In the genomic region with DNA sequence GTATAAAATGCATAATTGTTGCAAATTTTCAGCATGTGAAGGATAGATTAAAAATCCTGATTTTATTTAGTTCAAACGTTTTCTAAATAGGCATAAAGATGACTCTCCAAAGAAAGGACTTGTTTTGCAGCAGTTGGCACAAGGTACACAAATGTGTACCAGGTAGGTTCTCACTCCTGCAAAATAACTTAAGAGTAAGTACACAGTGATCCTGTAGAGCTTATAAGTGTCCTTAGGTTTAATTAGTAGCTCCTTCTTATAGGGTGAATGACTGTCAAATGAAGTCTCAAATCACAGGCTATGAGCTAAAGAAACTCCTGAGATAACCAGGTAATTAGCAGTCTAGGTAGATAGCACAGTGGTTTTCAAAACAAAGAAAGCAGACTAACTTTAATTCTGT, we compare ENCODE assay signal across 32 cellular contexts.
"Had no signal": no experiment of that assay in that cellular context is flagged by ENCODE, and none has a peak within 500 bp of the region (broad histone marks: within the 10 kb centered on the region; RNA-seq: fewer than 3 reads in every experiment).

No MANE protein-coding gene starts in this region.

- H3K27me3 ChIP-seq: body of pancreas, esophagus muscularis mucosa, foreskin keratinocyte, gastrocnemius medialis, heart left ventricle had no signal

- H3K4me1 Mint-ChIP-seq: activated B cell treated with CpG ODN at 0.5 μM for 24 hours; activated T-helper 17 cell treated with anti-CD3 and anti-CD28 coated beads, Interleukin-2, amount 50 U/mL, for 72 hours; T-helper 17 cell had no signal

- H3K36me3 ChIP-seq: esophagus muscularis mucosa, gastrocnemius medialis, heart left ventricle, WERI-Rb-1 had no signal

- DNase-seq: activated B cell treated with CpG ODN at 0.5 μM for 24 hours; activated CD4-positive, alpha-beta T cell treated with anti-CD3 and anti-CD28 coated beads for 48 hours; activated CD4-positive, alpha-beta T cell treated with anti-CD3 and anti-CD28 coated beads, Interleukin-2, amount 50 U/mL, for 1 hour; activated CD4-positive, alpha-beta T cell treated with anti-CD3 and anti-CD28 coated beads, Interleukin-2, amount 50 U/mL, for 48 hours; activated CD8-positive, alpha-beta memory T cell treated with anti-CD3 and anti-CD28 coated beads for 24 hours; activated CD8-positive, alpha-beta T cell treated with anti-CD3 and anti-CD28 coated beads for 36 hours; activated effector memory CD4-positive, alpha-beta T cell treated with Interleukin-2 at 50 U/mL for 16 hours; activated gamma-delta T cell treated with Interleukin-2 at 50 U/mL for 16 hours; activated naive CD4-positive, alpha-beta T cell treated with anti-CD3 and anti-CD28 coated beads, Interleukin-2, amount 50 U/mL, for 16 hours; activated naive CD4-positive, alpha-beta T cell treated with Interleukin-2 at 50 U/mL for 16 hours; activated T-cell treated with anti-CD3 and anti-CD28 coated beads, Interleukin-2, amount 50 U/mL, for 4 hours; amygdala; aorta; body of pancreas; caudate nucleus; cortex of kidney; dermis blood vessel endothelial cell; effector CD4-positive, alpha-beta T cell; effector memory CD8-positive, alpha-beta T cell; erythroblast; foreskin keratinocyte; gastrocnemius medialis; glutamatergic neuron; heart left ventricle; T-helper 17 cell; T1000; WERI-Rb-1 had no signal

- H3K4me3 ChIP-seq: body of pancreas, esophagus muscularis mucosa, gastrocnemius medialis, heart left ventricle had no signal

- H3K4me3 Mint-ChIP-seq: activated B cell treated with CpG ODN at 0.5 μM for 24 hours; activated CD8-positive, alpha-beta T cell treated with anti-CD3 and anti-CD28 coated beads for 36 hours; activated naive CD8-positive, alpha-beta T cell; activated T-cell treated with anti-CD3 and anti-CD28 coated beads, Interleukin-2, amount 50 U/mL, for 4 hours; activated T-helper 17 cell treated with anti-CD3 and anti-CD28 coated beads, Interleukin-2, amount 50 U/mL, for 72 hours; effector memory CD8-positive, alpha-beta T cell; T-helper 17 cell; T-helper 2 cell treated with Interferon-gamma antibody and Interleukin-4, amounts not matched to agents 5 μg/mL and 100 μg/mL, for 36 hours had no signal

- H3K27ac Mint-ChIP-seq: activated B cell treated with CpG ODN at 0.5 μM for 24 hours; activated CD8-positive, alpha-beta T cell treated with anti-CD3 and anti-CD28 coated beads for 36 hours; activated naive CD8-positive, alpha-beta T cell; activated T-helper 17 cell treated with anti-CD3 and anti-CD28 coated beads, Interleukin-2, amount 50 U/mL, for 72 hours; effector memory CD8-positive, alpha-beta T cell; T-helper 17 cell; T-helper 2 cell treated with Interferon-gamma antibody and Interleukin-4, amounts not matched to agents 5 μg/mL and 100 μg/mL, for 36 hours had no signal

- ATAC-seq: activated CD4-positive, CD25-positive, alpha-beta regulatory T cell treated with anti-CD3 and anti-CD28 coated beads, Interleukin-2, amount 50 U/mL, for 24 hours; activated CD8-positive, alpha-beta T cell treated with anti-CD3 and anti-CD28 coated beads for 36 hours; activated T-cell treated with anti-CD3 and anti-CD28 coated beads, Interleukin-2, amount 50 U/mL, for 4 hours; activated T-helper 17 cell treated with anti-CD3 and anti-CD28 coated beads, Interleukin-2, amount 50 U/mL, for 72 hours; body of pancreas; effector memory CD8-positive, alpha-beta T cell; foreskin keratinocyte; gastrocnemius medialis; heart left ventricle; T-helper 17 cell had no signal

- H3K27me3 Mint-ChIP-seq: activated B cell treated with CpG ODN at 0.5 μM for 24 hours; activated CD8-positive, alpha-beta T cell treated with anti-CD3 and anti-CD28 coated beads for 36 hours; activated naive CD8-positive, alpha-beta T cell; activated T-helper 17 cell treated with anti-CD3 and anti-CD28 coated beads, Interleukin-2, amount 50 U/mL, for 72 hours; effector memory CD8-positive, alpha-beta T cell; T-helper 17 cell had no signal

- H3K4me1 ChIP-seq: body of pancreas, esophagus muscularis mucosa, foreskin keratinocyte, gastrocnemius medialis had no signal

- H3K9me3 ChIP-seq: body of pancreas, esophagus muscularis mucosa, gastrocnemius medialis, heart left ventricle had no signal

- H3K36me3 Mint-ChIP-seq: activated naive CD8-positive, alpha-beta T cell had no signal

- H3K27ac ChIP-seq: body of pancreas, esophagus muscularis mucosa, foreskin keratinocyte, gastrocnemius medialis, heart left ventricle, WERI-Rb-1 had no signal
